Comparison of ENCODE assay signal across 1 cellular context in genomic region chr1:228681131-228681530, GRCh38. TPM values are rescaled to one million over a fixed set of nuclear protein-coding genes. Genes with fewer than 3 reads are reported as not detected.
"Had no signal": no experiment of that assay in that cellular context is flagged by ENCODE, and none has a peak within 500 bp of the region (broad histone marks: within the 10 kb centered on the region; RNA-seq: fewer than 3 reads in every experiment).

No MANE protein-coding gene starts in this region.

RNA-seq across cellular contexts. Expression of gene RHOU, which starts 54.1 kb away (rescaled TPM):
- polyA plus RNA-seq: K562 had no signal
